8 cellular contexts compared by ENCODE assay signal in the genomic region with DNA sequence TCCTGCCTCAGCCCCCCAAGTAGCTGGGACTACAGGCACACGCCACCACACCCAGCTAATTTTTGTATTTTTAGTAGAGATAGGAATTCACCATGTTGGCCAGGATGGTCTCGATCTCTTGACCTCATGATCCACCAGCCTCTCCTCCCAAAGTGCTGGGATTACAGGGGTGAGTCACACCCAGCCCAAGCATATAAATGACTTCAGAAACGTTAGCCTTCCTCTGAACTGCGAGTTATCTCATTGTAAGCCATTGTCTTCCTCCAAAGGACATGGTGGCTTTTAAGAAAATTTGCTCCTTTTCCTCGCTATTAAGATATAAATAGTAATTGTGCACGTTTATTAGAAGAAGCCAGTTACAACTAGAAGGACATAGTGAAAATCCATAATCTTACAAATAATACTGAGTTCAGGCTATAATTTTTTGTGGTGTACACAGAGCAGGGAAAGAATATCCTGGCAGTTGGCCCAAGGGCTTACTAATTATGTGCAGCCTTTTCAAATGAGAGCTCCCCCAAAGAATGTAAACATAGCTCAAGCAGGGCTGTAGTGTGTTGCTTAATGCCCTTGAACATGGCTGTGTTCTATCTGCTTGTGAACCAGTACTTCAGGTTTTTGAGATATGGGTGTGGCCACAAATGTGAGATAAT.
A peak's percentile ranks its signal among the peaks of the same experiment; 100 is the strongest.
DNase-seq lines count a peak whose midpoint lies in the region; ATAC-seq, FAIRE-seq and TF ChIP-seq lines count a peak whose summit lies in the region.

No MANE protein-coding gene starts in this region.

- 37 to 47% methylated on average over 6 of the region's 6 CpGs for WGBS in esophagus, 2 donors
- 40 to 49% (median 41%) methylated on average over 6 of the region's 6 CpGs for WGBS in small intestine, 3 donors

- FAIRE-seq in small intestine (lab: Jason Lieb, UNC) = no peak
- no peak for FAIRE-seq in kidney (lab: Jason Lieb, UNC)

- H3K36me3 ChIP-seq in esophagus (ENCODE audit: control insufficient read depth in 2 of 2, insufficient read depth in 2 of 2, low read length in 1 of 2) (peaks cover 0 to 2% of the 10 kb centered on the region in 2 donors), small intestine (ENCODE audit: control insufficient read depth in 2 of 2, insufficient read depth in 2 of 2, low read length in 2 of 2) (no peaks in the 10 kb centered on the region), kidney (ENCODE audit: control insufficient read depth in 1 of 2, insufficient read depth in 2 of 2, low read length in 2 of 2) (peaks cover 0 to 8% of the 10 kb centered on the region in 2 donors)

- peaks cover 44% of the 10 kb centered on the region for H3K4me1 Mint-ChIP-seq in HFFc6 (ENCODE audit: low read depth)

- no peak for TF ChIP-seq CTCF in HFFc6 (IDR thresholded peaks at IDR 0.05)
- no peak for TF ChIP-seq CTCF in omental fat pad (IDR thresholded peaks at IDR 0.05)
- no peak for TF ChIP-seq CTCF in kidney (IDR thresholded peaks at IDR 0.05; ENCODE audit: borderline replicate concordance, extremely low read depth, insufficient read depth)

- in situ Hi-C loops in G401 (cut with HindIII; ENCODE audit: low sequenced_read_pairs) = no loop called here

- peak overlapping the region; percentile 65 for H3K4me3 Mint-ChIP-seq in HFFc6

- H3K27me3 ChIP-seq in esophagus (ENCODE audit: control insufficient read depth in 1 of 2, insufficient read depth in 2 of 2, low read length in 2 of 2) (no peaks in the 10 kb centered on the region), small intestine (ENCODE audit: control insufficient read depth in 2 of 2, insufficient read depth in 2 of 2, low read length in 2 of 2) (no peaks in the 10 kb centered on the region)

- H3K27ac ChIP-seq in esophagus (ENCODE audit: low read depth in 2 of 2, low read length in 1 of 2) = peak overlapping the region; percentile 40 to 55
- peak overlapping the region in 1 of 2 donors; percentile 50 for H3K27ac ChIP-seq in small intestine (ENCODE audit: low read depth in 1 of 2, low read length in 1 of 2)
- H3K27ac ChIP-seq in kidney (ENCODE audit: low read depth in 2 of 2, low read length in 2 of 2) = no peak overlapping the region

- no peak overlapping the region for H3K9ac ChIP-seq in kidney (ENCODE audit: low read length in 2 of 2)

- H3K27ac Mint-ChIP-seq in HFFc6 = peak overlapping the region; percentile 78

- H3K4me1 ChIP-seq in esophagus (ENCODE audit: control insufficient read depth in 2 of 2, insufficient read depth in 2 of 2, low read length in 1 of 2) (no peaks in the 10 kb centered on the region), small intestine (ENCODE audit: control insufficient read depth in 2 of 2, insufficient read depth in 1 of 2, low read depth in 1 of 2, low read length in 1 of 2) (peaks cover 1 to 8% of the 10 kb centered on the region in 2 donors), kidney (ENCODE audit: control insufficient read depth in 1 of 2, insufficient read depth in 1 of 2, low read depth in 1 of 2, low read length in 2 of 2) (no peaks in the 10 kb centered on the region)

- H3K36me3 Mint-ChIP-seq in HFFc6 (ENCODE audit: low read depth) = peaks cover 18% of the 10 kb centered on the region

- intact Hi-C loops in kidney (cut with DNase I) = no loop called here

- ATAC-seq in GM21717 (IDR thresholded peaks at IDR 0.05; ENCODE audit: unreplicated experiment) (no peak), omental fat pad (ENCODE audit: low FRiP score) (no peak)

- H3K9me3 ChIP-seq in esophagus (ENCODE audit: control insufficient read depth in 2 of 2, insufficient read depth in 1 of 2, low read depth in 1 of 2, low read length in 1 of 2) (no peaks in the 10 kb centered on the region), small intestine (ENCODE audit: control insufficient read depth, low read depth) (no peaks in the 10 kb centered on the region), kidney (ENCODE audit: control insufficient read depth in 1 of 2, low read length in 2 of 2) (no peaks in the 10 kb centered on the region)

- H3K9me3 Mint-ChIP-seq in HFFc6 = no peaks in the 10 kb centered on the region

- peak; percentile 88 for DNase-seq in HFFc6
- DNase-seq in NCI-H446 (lab: John Stamatoyannopoulos, UW) = peak; percentile 58 to 77
- peak; percentile 68 for DNase-seq in small intestine
- DNase-seq in omental fat pad (ENCODE audit: low spot score) = no peak
- DNase-seq in G401 (ENCODE audit: low spot score) = no peak
- no peak for DNase-seq in kidney

- no peaks in the 10 kb centered on the region for H3K27me3 Mint-ChIP-seq in HFFc6 (ENCODE audit: insufficient read depth)

- H3K4me3 ChIP-seq in esophagus (ENCODE audit: low read depth in 1 of 2, low read length in 2 of 2) = no peak overlapping the region
- H3K4me3 ChIP-seq in small intestine (ENCODE audit: low read depth in 1 of 2, low read length in 2 of 2) = no peak overlapping the region
- H3K4me3 ChIP-seq in kidney (ENCODE audit: low read length in 2 of 2) = no peak overlapping the region

Comparison
In these comparisons a context has a peak if more than half of its experiments do, and no peak if none do; other contexts are left out.
1. DNase-seq: peak in HFFc6 (single experiment), NCI-H446 (2 of 2) and small intestine (single experiment); none in omental fat pad (single experiment), G401 (single experiment) and kidney (single experiment).
2. H3K27ac ChIP-seq: peak in esophagus (2 of 2); none in kidney (0 of 2).